31 cellular contexts compared by ENCODE assay signal in genomic region chr2:12778811-12779574, GRCh38.
"Had no signal": no experiment of that assay in that cellular context is flagged by ENCODE, and none has a peak within 500 bp of the region (broad histone marks: within the 10 kb centered on the region; RNA-seq: fewer than 3 reads in every experiment).

No MANE protein-coding gene starts in this region.

- H3K4me3 ChIP-seq: ascending aorta, body of pancreas, cardiac muscle cell, Peyer's patch, SK-N-MC had no signal

- ATAC-seq: activated naive CD4-positive, alpha-beta T cell treated with anti-CD3 and anti-CD28 coated beads, Interleukin-2, amount 50 U/mL, for 72 hours; activated naive CD8-positive, alpha-beta T cell treated with anti-CD3 and anti-CD28 coated beads, Interleukin-2, amount 50 U/mL, for 24 hours; activated T-cell treated with anti-CD3 and anti-CD28 coated beads, Interleukin-2, amount 50 U/mL, for 4 hours; body of pancreas; T-cell had no signal

- H3K36me3 ChIP-seq: ascending aorta, cardiac muscle cell, Peyer's patch had no signal

- DNase-seq: activated CD4-positive, alpha-beta memory T cell treated with anti-CD3 and anti-CD28 coated beads for 36 hours; activated CD4-positive, alpha-beta T cell treated with anti-CD3 and anti-CD28 coated beads, Interleukin-2, amount 10 ng/mL, durations not matched to agents 7 days and 5 days; activated CD4-positive, CD25-positive, alpha-beta regulatory T cell; activated CD8-positive, alpha-beta memory T cell treated with anti-CD3 and anti-CD28 coated beads for 24 hours; activated effector memory CD4-positive, alpha-beta T cell treated with anti-CD3 and anti-CD28 coated beads, Interleukin-2, amount 50 U/mL, for 16 hours; activated naive CD4-positive, alpha-beta T cell treated with Interleukin-2 at 50 U/mL for 16 hours; activated naive CD8-positive, alpha-beta T cell treated with anti-CD3 and anti-CD28 coated beads, Interleukin-2, amount 50 U/mL, for 24 hours; activated T-cell treated with anti-CD3 and anti-CD28 coated beads, Interleukin-2, amount 50 U/mL, for 4 hours; amniotic stem cell; body of pancreas; cerebellar nuclear complex; KBM-7; NCI-H1048; NCI-H146; NCI-H187 treated with DMSO at 0.1 percent for 48 hours; NCI-H2081 treated with DMSO at 0.1 percent for 48 hours; NCI-H2171; NCI-H2227 treated with DMSO at 0.1 percent for 48 hours; NCI-H446 treated with DMSO at 0.1 percent for 48 hours; NCI-H524 treated with DMSO at 0.1 percent for 48 hours; NCI-H748 treated with DMSO at 0.1 percent for 48 hours; Peyer's patch; SHP77 treated with DMSO at 0.1 percent for 48 hours; T-cell; T-helper 2 cell had no signal

- H3K9me3 ChIP-seq: ascending aorta, body of pancreas, Peyer's patch had no signal

- H3K27me3 ChIP-seq: ascending aorta, body of pancreas, cardiac muscle cell, Peyer's patch had no signal

- H3K27ac ChIP-seq: ascending aorta, body of pancreas, cardiac muscle cell, Peyer's patch, RWPE1, SK-N-MC, VCaP had no signal

- H3K4me1 ChIP-seq: ascending aorta, body of pancreas, Peyer's patch had no signal
